In genomic region chr16:4614571-4615388, GRCh38 we compare ENCODE assay signal across 8 cellular contexts. TPM values are rescaled to one million over a fixed set of nuclear protein-coding genes. Genes with fewer than 3 reads are reported as not detected.
DNase-seq lines count a peak whose midpoint lies in the region; ATAC-seq and TF ChIP-seq lines count a peak whose summit lies in the region.

UBALD1 (minus strand) TSS chr16:4614888; CDS start chr16:4614797, 91 bp downstream.

- H3K9me3 Mint-ChIP-seq in activated T-helper 1 cell treated with anti-CD3 and anti-CD28 coated beads, Interleukin-12 subunit alpha, Interleukin-12 subunit beta, Interleukin-2, Interleukin-4 antibody, amounts not matched to agents 30 ng/mL and 10 ng/mL and 1 ng/mL, durations not matched to agents 14 hours and 24 hours and 36 hours: no peaks in the 10 kb centered on the region
- H3K9me3 Mint-ChIP-seq in naive thymus-derived CD8-positive, alpha-beta T cell: no peaks in the 10 kb centered on the region

- H3K4me3 ChIP-seq in DND-41 (ENCODE audit: low read depth in 1 of 2, low read length in 2 of 2) (peak within 1 kb of the TSS; percentile 36 to 66; a peak in 3 of 4 replicates), fibroblast of lung (replicated peaks in 1 of 4; ENCODE audit: control extremely low read depth in 1 of 4, insufficient read depth in 1 of 4, low read depth in 3 of 4, low read length in 4 of 4) (peak within 1 kb of the TSS; percentile 65 to 80 (median 75))
- peak within 1 kb of the TSS; percentile 68 for H3K4me3 ChIP-seq in Jurkat, Clone E6-1 (ENCODE audit: low read length)

- peak; percentile 85 for DNase-seq in DND-41
- peak; percentile 68 for DNase-seq in Jurkat, Clone E6-1 (ENCODE audit: low read depth, low spot score)
- peak; percentile 96 for DNase-seq in RPMI8226
- DNase-seq in activated T-helper 1 cell treated with anti-CD3 and anti-CD28 coated beads, Interleukin-12 subunit alpha, Interleukin-12 subunit beta, Interleukin-2, Interleukin-4 antibody, amounts not matched to agents 30 ng/mL and 10 ng/mL and 1 ng/mL, durations not matched to agents 14 hours and 24 hours and 36 hours (ENCODE audit: low spot score): peak; percentile 76
- peak; percentile 86 to 88 for DNase-seq in fibroblast of lung (ENCODE audit: low read depth in 2 of 2)
- DNase-seq in naive thymus-derived CD8-positive, alpha-beta T cell: peak; percentile 51 to 82 (median 62)
- DNase-seq in stimulated activated naive CD4-positive, alpha-beta T cell treated with Interleukin-2 at 50 U/mL for 16 hours (lab: John Stamatoyannopoulos, UW): peak; percentile 72

- intact Hi-C loops in activated T-helper 1 cell treated with anti-CD3 and anti-CD28 coated beads, Interleukin-12 subunit alpha, Interleukin-12 subunit beta, Interleukin-2, Interleukin-4 antibody, amounts not matched to agents 30 ng/mL and 10 ng/mL and 1 ng/mL, durations not matched to agents 14 hours and 24 hours and 36 hours (cut with micrococcal nuclease): loop anchor here (1.0 to 5.0 kb wide), 5 partner anchors 46 to 362 kb away; partner anchors contain the start of genes SEC14L5 and ZNF500

- H3K4me1 Mint-ChIP-seq in activated T-helper 1 cell treated with anti-CD3 and anti-CD28 coated beads, Interleukin-12 subunit alpha, Interleukin-12 subunit beta, Interleukin-2, Interleukin-4 antibody, amounts not matched to agents 30 ng/mL and 10 ng/mL and 1 ng/mL, durations not matched to agents 14 hours and 24 hours and 36 hours (ENCODE audit: low read depth): peaks cover 16% of the 10 kb centered on the region
- peaks cover 11 to 50% (median 41%) of the 10 kb centered on the region in 4 donors for H3K4me1 Mint-ChIP-seq in naive thymus-derived CD8-positive, alpha-beta T cell

- H3K79me2 ChIP-seq in DND-41 (ENCODE audit: insufficient read depth, low read length) (peaks cover 79% of the 10 kb centered on the region), fibroblast of lung (ENCODE audit: control insufficient read depth, insufficient read depth, low read length) (peaks cover 25% of the 10 kb centered on the region)

- peaks cover 2% of the 10 kb centered on the region for H3K27me3 Mint-ChIP-seq in activated T-helper 1 cell treated with anti-CD3 and anti-CD28 coated beads, Interleukin-12 subunit alpha, Interleukin-12 subunit beta, Interleukin-2, Interleukin-4 antibody, amounts not matched to agents 30 ng/mL and 10 ng/mL and 1 ng/mL, durations not matched to agents 14 hours and 24 hours and 36 hours (ENCODE audit: insufficient read depth)
- no peaks in the 10 kb centered on the region for H3K27me3 Mint-ChIP-seq in naive thymus-derived CD8-positive, alpha-beta T cell

- H3K27ac Mint-ChIP-seq in activated T-helper 1 cell treated with anti-CD3 and anti-CD28 coated beads, Interleukin-12 subunit alpha, Interleukin-12 subunit beta, Interleukin-2, Interleukin-4 antibody, amounts not matched to agents 30 ng/mL and 10 ng/mL and 1 ng/mL, durations not matched to agents 14 hours and 24 hours and 36 hours: peak within 1 kb of the TSS; percentile 98
- peak within 1 kb of the TSS; percentile 95 to 100 (median 99) for H3K27ac Mint-ChIP-seq in naive thymus-derived CD8-positive, alpha-beta T cell

- POLR2A ChIA-PET in naive thymus-derived CD8-positive, alpha-beta T cell (lab: Charles Lee): interaction anchor here (0.5 to 3.1 kb wide), 9 partner anchors 9 to 495 kb away, joined by 3 to 33 read pairs (median 3); partner anchors contain the start of gene MGRN1

- H3K9me3 ChIP-seq in DND-41 (ENCODE audit: insufficient read depth, low read length, severe bottlenecking) (no peaks in the 10 kb centered on the region), fibroblast of lung (ENCODE audit: control insufficient read depth, insufficient read depth, low read depth, low read length) (no peaks in the 10 kb centered on the region)

- H3K27ac ChIP-seq in DND-41 (ENCODE audit: low read length) (peak within 1 kb of the TSS; percentile 87), fibroblast of lung (ENCODE audit: insufficient read depth, low read length) (peak within 1 kb of the TSS; percentile 80)

- H4K20me1 ChIP-seq in DND-41 (ENCODE audit: insufficient read depth, low read length) (peaks cover 40% of the 10 kb centered on the region), fibroblast of lung (ENCODE audit: control insufficient read depth, extremely low read depth, insufficient read depth, low read length) (no peaks in the 10 kb centered on the region)

- peak; percentile 73 for ATAC-seq in DND-41 (ENCODE audit: insufficient read depth, low read depth)
- ATAC-seq in GM21723 (IDR thresholded peaks at IDR 0.05; ENCODE audit: unreplicated experiment): peak; percentile 59
- peak; percentile 19 to 54 for ATAC-seq in naive thymus-derived CD8-positive, alpha-beta T cell

- peak within 1 kb of the TSS; percentile 94 for H3K4me3 Mint-ChIP-seq in activated T-helper 1 cell treated with anti-CD3 and anti-CD28 coated beads, Interleukin-12 subunit alpha, Interleukin-12 subunit beta, Interleukin-2, Interleukin-4 antibody, amounts not matched to agents 30 ng/mL and 10 ng/mL and 1 ng/mL, durations not matched to agents 14 hours and 24 hours and 36 hours
- H3K4me3 Mint-ChIP-seq in naive thymus-derived CD8-positive, alpha-beta T cell: peak within 1 kb of the TSS; percentile 92 to 99 (median 95)

- peaks cover 54% of the 10 kb centered on the region for H3K4me1 ChIP-seq in DND-41 (ENCODE audit: insufficient read depth, low read length)
- H3K4me1 ChIP-seq in fibroblast of lung (ENCODE audit: control insufficient read depth, extremely low read depth, insufficient read depth, low read length): peaks cover 5% of the 10 kb centered on the region

- H3K27me3 ChIP-seq in DND-41 (ENCODE audit: insufficient read depth, low read length, poor library complexity) (no peaks in the 10 kb centered on the region), fibroblast of lung (ENCODE audit: control insufficient read depth, insufficient read depth, low read length) (no peaks in the 10 kb centered on the region)

- H3K36me3 ChIP-seq in DND-41 (ENCODE audit: insufficient read depth, low read length) (peaks cover 11% of the 10 kb centered on the region; the same call in 1 of the 2 replicates), fibroblast of lung (ENCODE audit: control insufficient read depth, insufficient read depth, low read length) (no peaks in the 10 kb centered on the region)

- H3K9ac ChIP-seq in DND-41 (ENCODE audit: low read depth, low read length): peak within 1 kb of the TSS; percentile 82
- H3K9ac ChIP-seq in fibroblast of lung (ENCODE audit: insufficient read depth, low read length): peak within 1 kb of the TSS; percentile 90

- no peaks in the 10 kb centered on the region for H3K36me3 Mint-ChIP-seq in activated T-helper 1 cell treated with anti-CD3 and anti-CD28 coated beads, Interleukin-12 subunit alpha, Interleukin-12 subunit beta, Interleukin-2, Interleukin-4 antibody, amounts not matched to agents 30 ng/mL and 10 ng/mL and 1 ng/mL, durations not matched to agents 14 hours and 24 hours and 36 hours (ENCODE audit: low read depth)
- no peaks in the 10 kb centered on the region for H3K36me3 Mint-ChIP-seq in naive thymus-derived CD8-positive, alpha-beta T cell

- H3K4me2 ChIP-seq in DND-41 (ENCODE audit: insufficient read depth, low read length) (peak within 1 kb of the TSS; percentile 92), fibroblast of lung (ENCODE audit: extremely low read depth, insufficient read depth, low read length) (peak within 1 kb of the TSS; percentile 84)

- peak; percentile 2 for TF ChIP-seq CTCF in DND-41 (IDR thresholded peaks at IDR 0.05; ENCODE audit: borderline replicate concordance, extremely low read depth, low read length, poor library complexity, severe bottlenecking)
- TF ChIP-seq CTCF in fibroblast of lung (conservative IDR thresholded peaks at IDR 0.05 in 1 of 2, IDR thresholded peaks at IDR 0.05 in 1 of 2; ENCODE audit: low read depth in 1 of 2, low read length in 2 of 2): no peak

- peak within 1 kb of the TSS; percentile 87 for H2AFZ ChIP-seq in DND-41 (ENCODE audit: low read depth, low read length)
- peak within 1 kb of the TSS; percentile 73 for H2AFZ ChIP-seq in fibroblast of lung (ENCODE audit: low read length)

RNA-seq across cellular contexts. Expression of gene UBALD1, which starts in this region (rescaled TPM):
- polyA plus RNA-seq in Jurkat, Clone E6-1 (2012; ENCODE audit: insufficient read depth, insufficient read length): 44.0 TPM
- 23.1 and 26.2 TPM in 2 replicates for total RNA-seq in activated T-helper 1 cell treated with anti-CD3 and anti-CD28 coated beads, Interleukin-12 subunit alpha, Interleukin-12 subunit beta, Interleukin-2, Interleukin-4 antibody, amounts not matched to agents 30 ng/mL and 10 ng/mL and 1 ng/mL, durations not matched to agents 14 hours and 24 hours and 36 hours
- 3.6 and 4.4 TPM in 2 replicates for total RNA-seq in fibroblast of lung
- 2.2 and 3.7 TPM in 2 replicates for polyA plus RNA-seq in fibroblast of lung
- polyA plus RNA-seq in fibroblast of lung (2012): 16.1 and 20.2 TPM in 2 replicates
- polyA minus RNA-seq in fibroblast of lung (ENCODE audit: low replicate concordance): 4.7 and 6.0 TPM in 2 replicates
- 10 to 100 TPM; 26.0 to 27.4 TPM for total RNA-seq in naive thymus-derived CD8-positive, alpha-beta T cell
- polyA plus RNA-seq in naive thymus-derived CD8-positive, alpha-beta T cell: 1 to 10 TPM; 2.5 to 3.9 (median 2.7) TPM

Comparison
In these comparisons a context has a peak if more than half of its experiments do, and no peak if none do; other contexts are left out.
1. Peak in every context shown above with its lines: DNase-seq, ATAC-seq, H3K4me3 ChIP-seq and H3K27ac ChIP-seq.